ENCODE assay signal across 24 cellular contexts in genomic region chr1:30512922-30513265, GRCh38.
A peak's percentile ranks its signal among the peaks of the same experiment; 100 is the strongest.
DNase-seq lines count a peak whose midpoint lies in the region; ATAC-seq, FAIRE-seq and TF ChIP-seq lines count a peak whose summit lies in the region.
"Had no signal": no experiment of that assay in that cellular context is flagged by ENCODE, and none has a peak within 500 bp of the region (broad histone marks: within the 10 kb centered on the region; RNA-seq: fewer than 3 reads in every experiment).

No MANE protein-coding gene starts in this region.

- H3K23ac ChIP-seq in H9 (ENCODE audit: insufficient read length, low read depth, low read length) (no peak overlapping the region), H1 (ENCODE audit: insufficient read length) (no peak overlapping the region)

- H3K9me3 Mint-ChIP-seq in H9 (no peaks in the 10 kb centered on the region; a peak in 1 of 5 replicates), osteocyte (ENCODE audit: unreplicated experiment) (no peaks in the 10 kb centered on the region)

- TF ChIP-seq CTCF in A549 (IDR thresholded peaks at IDR 0.05) (no peak), H9 (conservative IDR thresholded peaks at IDR 0.05) (no peak), H1 (IDR thresholded peaks at IDR 0.05; ENCODE audit: control extremely low read depth in 1 of 3, insufficient read depth in 1 of 3, low read depth in 1 of 3, low read length in 3 of 3) (no peak), osteocyte (IDR thresholded peaks at IDR 0.05) (no peak)

- H3K4me1 ChIP-seq in A549 = peaks cover 13% of the 10 kb centered on the region
- no peaks in the 10 kb centered on the region for H3K4me1 ChIP-seq in H9 (ENCODE audit: insufficient read depth, low read length)
- peaks cover 3 to 13% (median 8%) of the 10 kb centered on the region in 4 experiments; a peak in 5 of 7 replicates for H3K4me1 ChIP-seq in H1 (replicated peaks in 1 of 4; ENCODE audit: control insufficient read depth in 3 of 4, insufficient read depth in 4 of 4, low read length in 3 of 4)

- no peak overlapping the region for H3K4me3 ChIP-seq in A549
- H3K4me3 ChIP-seq in H1 (ENCODE audit: extremely low read depth in 1 of 4, insufficient read depth in 2 of 4, low read depth in 3 of 4, low read length in 4 of 4) = no peak overlapping the region
- H3K4me3 ChIP-seq: GM12878 had no signal

- FAIRE-seq in A549 (lab: Jason Lieb, UNC) (no peak), H1 (lab: Jason Lieb, UNC) (no peak)
- FAIRE-seq: GM12878, RCC 7860 had no signal

- no peak for ATAC-seq in A549
- no peak for ATAC-seq in GM19324 (IDR thresholded peaks at IDR 0.05; ENCODE audit: low FRiP score, unreplicated experiment)
- ATAC-seq in GM21423 (IDR thresholded peaks at IDR 0.05; ENCODE audit: unreplicated experiment) = no peak
- ATAC-seq: GM12878, Right ventricle myocardium inferior had no signal

- no peak overlapping the region for H2BK12ac ChIP-seq in H9 (ENCODE audit: insufficient read length, low read depth, low read length)
- peak overlapping the region; percentile 71; the same call in 1 of the 2 replicates for H2BK12ac ChIP-seq in H1 (ENCODE audit: low read depth, low read length)

- H3K4ac ChIP-seq in H9 (ENCODE audit: low read depth, low read length) = no peak overlapping the region
- no peak overlapping the region for H3K4ac ChIP-seq in H1 (replicated peaks; ENCODE audit: insufficient read length, low read depth, low read length)

- H2BK5ac ChIP-seq in H9 (ENCODE audit: insufficient read length, low read length) = no peak overlapping the region
- H2BK5ac ChIP-seq in H1 (ENCODE audit: low read depth, low read length) = no peak overlapping the region

- no peak overlapping the region for H4K91ac ChIP-seq in H9 (ENCODE audit: insufficient read length, low read depth, low read length)
- H4K91ac ChIP-seq in H1 (replicated peaks; ENCODE audit: insufficient read length, low read length) = peak overlapping the region; percentile 0

- H3K27me3 Mint-ChIP-seq in H9 (ENCODE audit: low read depth) (peaks cover 4% of the 10 kb centered on the region), osteocyte (ENCODE audit: unreplicated experiment) (no peaks in the 10 kb centered on the region)

- H3K4me3 Mint-ChIP-seq in H9 = no peak overlapping the region
- no peak overlapping the region for H3K4me3 Mint-ChIP-seq in osteocyte (ENCODE audit: unreplicated experiment)
- H3K4me3 Mint-ChIP-seq: CD4-positive, CD25-positive, alpha-beta regulatory T cell had no signal

- H3K9ac ChIP-seq in H9 (ENCODE audit: extremely low read depth, insufficient read length, low read length) = no peak overlapping the region
- no peak overlapping the region for H3K9ac ChIP-seq in H1 (replicated peaks in 1 of 4; ENCODE audit: extremely low read depth in 1 of 4, low read depth in 3 of 4, low read length in 3 of 4)

- H3K27me3 ChIP-seq in H9 (ENCODE audit: insufficient read depth, low read length) = no peaks in the 10 kb centered on the region
- no peaks in the 10 kb centered on the region for H3K27me3 ChIP-seq in H1 (replicated peaks in 1 of 4; ENCODE audit: control insufficient read depth in 3 of 4, extremely low read depth in 1 of 4, insufficient read depth in 3 of 4, low read length in 3 of 4)

- CTCF ChIA-PET in A549 (lab: Yijun Ruan, JAX) (no interaction called here), H1 (lab: Charles Lee; ENCODE audit: partially characterized antibody) (interaction anchor here (0.5 to 0.8 kb wide), 2 partner anchors 36 to 203 kb away, joined by 3 read pairs; no protein-coding TSS in a partner anchor)

- H3T11ph ChIP-seq in H9 (ENCODE audit: low read length) = no peak overlapping the region

- H4K20me1 ChIP-seq in H9 (ENCODE audit: control insufficient read depth, insufficient read depth, insufficient read length) (no peaks in the 10 kb centered on the region), H1 (replicated peaks in 1 of 2; ENCODE audit: control insufficient read depth in 1 of 2, insufficient read depth in 2 of 2, low read length in 2 of 2) (no peaks in the 10 kb centered on the region)

- H2AFZ ChIP-seq in H9 (ENCODE audit: low read length) (no peak overlapping the region), H1 (ENCODE audit: low read length) (no peak overlapping the region)

- H3K27ac Mint-ChIP-seq in H9 (no peak overlapping the region), osteocyte (ENCODE audit: unreplicated experiment) (no peak overlapping the region)
- H3K27ac Mint-ChIP-seq: CD4-positive, CD25-positive, alpha-beta regulatory T cell had no signal

- H3K36me3 ChIP-seq in H1 (ENCODE audit: control insufficient read depth in 2 of 4, insufficient read depth in 4 of 4, low read length in 3 of 4) = no peaks in the 10 kb centered on the region

- no peak overlapping the region for H3K14ac ChIP-seq in H9 (ENCODE audit: insufficient read depth, low read length)
- H3K14ac ChIP-seq in H1 (ENCODE audit: insufficient read length) = no peak overlapping the region

- H3K4me1 Mint-ChIP-seq in H9 = peaks cover 26 to 38% of the 10 kb centered on the region in 2 experiments
- no peaks in the 10 kb centered on the region for H3K4me1 Mint-ChIP-seq in osteocyte (ENCODE audit: unreplicated experiment)
- H3K4me1 Mint-ChIP-seq: CD4-positive, CD25-positive, alpha-beta regulatory T cell had no signal

- H3K79me1 ChIP-seq in H9 (ENCODE audit: insufficient read depth, low read depth, low read length, poor library complexity, severe bottlenecking) (no peaks in the 10 kb centered on the region), H1 (ENCODE audit: low read depth, low read length) (no peaks in the 10 kb centered on the region)

- no peak for TF ChIP-seq POLR2A in A549 (IDR thresholded peaks at IDR 0.05; ENCODE audit: low read length)
- no peak for TF ChIP-seq POLR2A in H1 (IDR thresholded peaks at IDR 0.05; ENCODE audit: control extremely low read depth in 1 of 2, low read depth in 2 of 2, low read length in 2 of 2)

- no peak overlapping the region for H2AK5ac ChIP-seq in H9 (ENCODE audit: insufficient read length, low read length)
- H2AK5ac ChIP-seq in H1 (ENCODE audit: low read depth, low read length) = no peak overlapping the region

- POLR2A ChIA-PET in A549 (lab: Yijun Ruan, JAX) = no interaction called here
- POLR2A ChIA-PET in H1 (lab: Charles Lee; ENCODE audit: partially characterized antibody) = interaction anchor here (1.2 kb wide), 1 partner anchor 13 kb away, joined by 3 read pairs; no protein-coding TSS in a partner anchor

- H2BK120ac ChIP-seq in H9 (ENCODE audit: low read depth, low read length, poor library complexity, severe bottlenecking) = no peak overlapping the region
- no peak overlapping the region for H2BK120ac ChIP-seq in H1 (replicated peaks; ENCODE audit: low read depth, low read length)

- H3K79me2 ChIP-seq in H9 (ENCODE audit: insufficient read depth, low read length) (no peaks in the 10 kb centered on the region), H1 (ENCODE audit: control insufficient read depth in 1 of 2, insufficient read depth in 2 of 2, low read length in 2 of 2) (no peaks in the 10 kb centered on the region)

- TF ChIP-seq RAD21 in A549 (conservative IDR thresholded peaks at IDR 0.05 in 1 of 2, IDR thresholded peaks at IDR 0.05 in 1 of 2) (no peak), H1 (IDR thresholded peaks at IDR 0.05 in 1 of 2, conservative IDR thresholded peaks at IDR 0.05 in 1 of 2; ENCODE audit: low read depth in 2 of 2, low read length in 2 of 2) (no peak)

- in situ Hi-C loops in KBM-7 (cut with MboI; ENCODE audit: low pct_unique_long_range_greater_than_20kb, low sequenced_read_pairs) = no loop called here

- H3K9me3 ChIP-seq in A549 (no peaks in the 10 kb centered on the region), H9 (ENCODE audit: control insufficient read depth, low read depth, low read length) (no peaks in the 10 kb centered on the region), H1 (ENCODE audit: insufficient read depth in 2 of 2, low read depth in 1 of 2, low read length in 1 of 2) (no peaks in the 10 kb centered on the region)

- 79% methylated on average over 7 of the region's 9 CpGs for WGBS in A549 (ENCODE audit: missing lambda C conversion rate)
- no CpG with 5 or more reads among the region's 9 CpGs for WGBS in H9 (ENCODE audit: extremely low coverage, insufficient read length, low lambda C conversion rate)
- WGBS in H1 (ENCODE audit: extremely low coverage in 1 of 2, insufficient coverage in 1 of 2, insufficient read length in 1 of 2, insufficient replicate concordance in 2 of 2, low coverage in 1 of 2, low lambda C conversion rate in 2 of 2, missing lambda C conversion rate in 1 of 2), 2 experiments = 92% methylated on average over 9 of the region's 9 CpGs; no CpG with 5 or more reads in 1 of the 2 experiments

- no peak overlapping the region for H3K56ac ChIP-seq in H9 (ENCODE audit: insufficient read length, low read depth, low read length)
- no peak overlapping the region for H3K56ac ChIP-seq in H1 (replicated peaks; ENCODE audit: insufficient read length, low read depth, low read length)

- DNase-seq in A549 (ENCODE audit: low read depth in 1 of 2, low spot score in 1 of 2) = no peak
- DNase-seq in H9 = peak; percentile 20
- DNase-seq in H1 (ENCODE audit: low read depth in 1 of 2, low spot score in 2 of 2) = no peak
- peak; percentile 56 for DNase-seq in osteocyte (ENCODE audit: extremely low spot score, unreplicated experiment)
- DNase-seq in activated gamma-delta T cell treated with Interleukin-2 at 50 U/mL for 16 hours = no peak
- no peak for DNase-seq in KBM-7
- DNase-seq: CD4-positive, CD25-positive, alpha-beta regulatory T cell; COR-L47; DMS 273 treated with DMSO at 0.1 percent for 48 hours; DND-41; GOT3; IMR-90; NCI-H1105 treated with DMSO at 0.1 percent for 48 hours; NCI-H1694; NCI-H2081; NCI-H2171; NCI-H345; NCI-H524 treated with DMSO at 0.1 percent for 48 hours; OCI-M1 had no signal

- H3K18ac ChIP-seq in H9 (ENCODE audit: insufficient read length, low read depth, low read length) (no peak overlapping the region), H1 (ENCODE audit: extremely low read depth, low read length) (peak overlapping the region; percentile 1; the same call in 1 of the 2 replicates)

- H2BK15ac ChIP-seq in H9 (ENCODE audit: low read depth, low read length) (no peak overlapping the region), H1 (ENCODE audit: low read length) (peak overlapping the region; percentile 9; the same call in 1 of the 2 replicates)

- H4K8ac ChIP-seq in H9 (replicated peaks; ENCODE audit: insufficient read length, low read depth, low read length) = no peak overlapping the region
- no peak overlapping the region for H4K8ac ChIP-seq in H1 (ENCODE audit: extremely low read depth, insufficient read depth, low read length)

- H3K4me2 ChIP-seq in A549 (no peak overlapping the region), H9 (ENCODE audit: insufficient read depth, insufficient read length, low read length) (no peak overlapping the region), H1 (ENCODE audit: insufficient read depth in 1 of 2, low read depth in 2 of 2, low read length in 2 of 2) (no peak overlapping the region)

- H2BK20ac ChIP-seq in H9 (ENCODE audit: low read depth, low read length, poor library complexity, severe bottlenecking) (no peak overlapping the region), H1 (ENCODE audit: low read length) (0 out of 2 replicates have a peak overlapping the region, but pooled peaks have one; percentile 6)

- TF ChIP-seq EP300 in A549 (IDR thresholded peaks at IDR 0.05) (no peak), H1 (IDR thresholded peaks at IDR 0.05; ENCODE audit: borderline replicate concordance in 1 of 2, low read depth in 2 of 2, low read length in 2 of 2) (no peak)

- H3K27ac ChIP-seq in A549 (peak overlapping the region; percentile 35 to 73; a peak in 5 of 6 replicates), H9 (ENCODE audit: insufficient read length, low read depth, low read length) (no peak overlapping the region), H1 (ENCODE audit: low read depth, low read length) (no peak overlapping the region)

- H3K36me3 Mint-ChIP-seq in H9 (ENCODE audit: insufficient read depth in 1 of 3, low read depth in 3 of 3) = no peaks in the 10 kb centered on the region
- no peaks in the 10 kb centered on the region for H3K36me3 Mint-ChIP-seq in osteocyte (ENCODE audit: unreplicated experiment)
- H3K36me3 Mint-ChIP-seq: CD4-positive, CD25-positive, alpha-beta regulatory T cell had no signal

- no peak overlapping the region for H4K5ac ChIP-seq in H9 (ENCODE audit: insufficient read length, low read depth, low read length)
- H4K5ac ChIP-seq in H1 (ENCODE audit: insufficient read length, low read depth, low read length) = no peak overlapping the region

- H3K23me2 ChIP-seq in H9 (ENCODE audit: insufficient read length, low read depth, low read length, poor library complexity, severe bottlenecking) (no peaks in the 10 kb centered on the region), H1 (ENCODE audit: low read depth, low read length) (no peaks in the 10 kb centered on the region; the same call in 1 of the 2 replicates)

Comparison
In these comparisons a context has a peak if more than half of its experiments do, and no peak if none do; other contexts are left out.
1. DNase-seq: peak in H9 (single experiment) and osteocyte (single experiment); none in A549 (0 of 2), H1 (0 of 2), activated gamma-delta T cell treated with Interleukin-2 at 50 U/mL for 16 hours (single experiment) and KBM-7 (single experiment).
2. H3K27ac ChIP-seq: peak in A549 (2 of 2); none in H9 (single experiment) and H1 (single experiment).